36 cellular contexts compared by ENCODE assay signal in the genomic region with DNA sequence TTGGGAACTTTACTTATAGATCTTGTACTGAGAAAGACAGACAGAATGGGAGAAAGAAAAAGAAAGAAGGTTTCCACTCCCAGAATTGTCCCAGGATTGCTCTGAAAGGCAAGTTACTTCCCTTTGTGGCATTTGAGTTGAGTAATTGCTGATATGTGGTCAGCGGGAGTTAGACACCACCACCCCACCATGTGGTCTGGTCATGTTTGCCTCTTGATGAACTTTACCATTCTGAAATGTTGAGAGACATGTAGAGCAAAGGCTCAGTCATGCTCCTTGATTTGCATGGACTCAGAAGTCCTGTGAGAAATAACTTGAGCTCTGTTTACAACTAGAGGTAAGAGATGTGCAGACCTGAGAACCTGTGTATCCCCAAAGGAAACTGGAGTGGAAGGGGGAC. TPM values are rescaled to one million over a fixed set of nuclear protein-coding genes. Genes with fewer than 3 reads are reported as not detected.
A peak's percentile ranks its signal among the peaks of the same experiment; 100 is the strongest.
DNase-seq lines count a peak whose midpoint lies in the region; ATAC-seq, FAIRE-seq and TF ChIP-seq lines count a peak whose summit lies in the region.
"Had no signal": no experiment of that assay in that cellular context is flagged by ENCODE, and none has a peak within 500 bp of the region (broad histone marks: within the 10 kb centered on the region; RNA-seq: fewer than 3 reads in every experiment).

No MANE protein-coding gene starts in this region.

- H3K9me3 ChIP-seq in heart right ventricle = peaks cover 0 to 6% (median 0%) of the 10 kb centered on the region in 11 donors
- H3K9me3 ChIP-seq: ascending aorta, esophagus squamous epithelium, gastroesophageal sphincter, Peyer's patch, SJSA1, stomach, thyroid gland had no signal

- no peak overlapping the region for H3K4me3 ChIP-seq in heart right ventricle
- H3K4me3 ChIP-seq: ascending aorta, esophagus squamous epithelium, gastroesophageal sphincter, MG63, Peyer's patch, SJSA1, stomach, thyroid gland had no signal

- no peaks in the 10 kb centered on the region for H3K4me1 ChIP-seq in heart right ventricle
- H3K4me1 ChIP-seq: ascending aorta, esophagus squamous epithelium, gastroesophageal sphincter, Peyer's patch, SJSA1, stomach, thyroid gland had no signal

- DNase-seq in AML-193 (lab: John Stamatoyannopoulos, UW) (peak; percentile 64 to 66), M059J (ENCODE audit: low read depth) (peak; percentile 39), RCC 7860 (ENCODE audit: low spot score) (peak; percentile 36), endothelial cell (ENCODE audit: low spot score) (no peak), type B pancreatic cell (ENCODE audit: extremely low spot score, unreplicated experiment) (no peak), heart right ventricle (no peak), NCI-H1048 (lab: John Stamatoyannopoulos, UW) (no peak)
- DNase-seq in activated T-cell treated with anti-CD3 and anti-CD28 coated beads, Interleukin-2, amount 50 U/mL, for 4 hours = no peak
- DNase-seq: activated CD8-positive, alpha-beta T cell treated with anti-CD3 and anti-CD28 coated beads, Interleukin-2, amount 10 ng/mL, durations not matched to agents 7 days and 5 days; activated effector memory CD4-positive, alpha-beta T cell treated with Interleukin-2 at 50 U/mL for 16 hours; caudate nucleus; CD8-positive, alpha-beta T cell; EL; endodermal cell; esophagus squamous epithelium; HFFc6; hypothalamus; immature natural killer cell; left colon; MG63; NCI-H510A treated with DMSO at 0.1 percent for 48 hours; NK-92 treated with Interleukin-12 subunit alpha and Interleukin-12 subunit beta, amount 100 ng/mL, for 24 hours; Peyer's patch; stimulated activated CD8-positive, alpha-beta memory T cell treated with anti-CD3 and anti-CD28 coated beads, Interleukin-4, amount 100 ng/mL, for 48 hours; stomach; thyroid gland had no signal

- H3K4me3 Mint-ChIP-seq in endothelial cell (ENCODE audit: unreplicated experiment) (no peak overlapping the region), type B pancreatic cell (no peak overlapping the region)
- H3K4me3 Mint-ChIP-seq in activated T-cell treated with anti-CD3 and anti-CD28 coated beads, Interleukin-2, amount 50 U/mL, for 4 hours = no peak overlapping the region
- H3K4me3 Mint-ChIP-seq: activated CD8-positive, alpha-beta T cell treated with anti-CD3 and anti-CD28 coated beads, Interleukin-2, amount 10 ng/mL, durations not matched to agents 7 days and 5 days; activated naive CD8-positive, alpha-beta T cell; CD8-positive, alpha-beta T cell; dendritic cell treated with granulocyte-macrophage colony-stimulating factor and Interleukin-4, amounts not matched to agents 40 ng/mL and 50 ng/mL, for 4 days; endodermal cell; HFFc6; immature natural killer cell; T-helper 1 cell treated with Interleukin-12 subunit alpha and Interleukin-12 subunit beta and Interleukin-4 antibody, amounts not matched to agents 30 μg/mL and 1 μg/mL, for 36 hours had no signal

- ATAC-seq in activated T-cell treated with anti-CD3 and anti-CD28 coated beads, Interleukin-2, amount 50 U/mL, for 4 hours = no peak
- ATAC-seq in heart right ventricle = no peak
- ATAC-seq: activated CD8-positive, alpha-beta T cell treated with anti-CD3 and anti-CD28 coated beads, Interleukin-2, amount 10 ng/mL, durations not matched to agents 7 days and 5 days; CD8-positive, alpha-beta T cell; gastroesophageal sphincter; left colon had no signal

- no peaks in the 10 kb centered on the region for H3K36me3 ChIP-seq in heart right ventricle
- H3K36me3 ChIP-seq: ascending aorta, esophagus squamous epithelium, gastroesophageal sphincter, Peyer's patch, SJSA1, stomach, thyroid gland had no signal

- H3K27ac ChIP-seq in heart right ventricle = no peak overlapping the region
- H3K27ac ChIP-seq: ascending aorta, esophagus squamous epithelium, gastroesophageal sphincter, Peyer's patch, SJSA1, stomach, thyroid gland had no signal

- H3K4me1 Mint-ChIP-seq in endothelial cell (ENCODE audit: unreplicated experiment) (peaks cover 20% of the 10 kb centered on the region), type B pancreatic cell (ENCODE audit: unreplicated experiment) (no peaks in the 10 kb centered on the region)
- H3K4me1 Mint-ChIP-seq in activated T-cell treated with anti-CD3 and anti-CD28 coated beads, Interleukin-2, amount 50 U/mL, for 4 hours (ENCODE audit: low read depth) = no peaks in the 10 kb centered on the region
- H3K4me1 Mint-ChIP-seq: immature natural killer cell had no signal

- TF ChIP-seq CTCF in endothelial cell (IDR thresholded peaks at IDR 0.05; ENCODE audit: unreplicated experiment) = no peak
- TF ChIP-seq CTCF in type B pancreatic cell (conservative IDR thresholded peaks at IDR 0.05) = no peak
- TF ChIP-seq CTCF in heart right ventricle (IDR thresholded peaks at IDR 0.05) = no peak

- no peaks in the 10 kb centered on the region for H3K9me3 Mint-ChIP-seq in endothelial cell (ENCODE audit: unreplicated experiment)
- peaks cover 4% of the 10 kb centered on the region for H3K9me3 Mint-ChIP-seq in type B pancreatic cell
- H3K9me3 Mint-ChIP-seq in activated T-cell treated with anti-CD3 and anti-CD28 coated beads, Interleukin-2, amount 50 U/mL, for 4 hours = no peaks in the 10 kb centered on the region
- H3K9me3 Mint-ChIP-seq: CD8-positive, alpha-beta T cell; dendritic cell treated with granulocyte-macrophage colony-stimulating factor and Interleukin-4, amounts not matched to agents 40 ng/mL and 50 ng/mL, for 4 days; endodermal cell; HFFc6; T-helper 1 cell treated with Interleukin-12 subunit alpha and Interleukin-12 subunit beta and Interleukin-4 antibody, amounts not matched to agents 30 μg/mL and 1 μg/mL, for 36 hours had no signal

- WGBS in heart right ventricle, 2 donors = 42 to 67% methylated on average over 1 of the region's 1 CpG

- intact Hi-C loops in heart right ventricle (cut with DNase I) = no loop called here

- peak; percentile 54 for FAIRE-seq in RCC 7860 (lab: Jason Lieb, UNC)
- FAIRE-seq: GM12891 had no signal

- H3K27ac Mint-ChIP-seq in endothelial cell (ENCODE audit: unreplicated experiment) = peak overlapping the region; percentile 75
- no peak overlapping the region for H3K27ac Mint-ChIP-seq in type B pancreatic cell
- H3K27ac Mint-ChIP-seq: activated CD8-positive, alpha-beta T cell treated with anti-CD3 and anti-CD28 coated beads, Interleukin-2, amount 10 ng/mL, durations not matched to agents 7 days and 5 days; activated naive CD8-positive, alpha-beta T cell; CD8-positive, alpha-beta T cell; dendritic cell treated with granulocyte-macrophage colony-stimulating factor and Interleukin-4, amounts not matched to agents 40 ng/mL and 50 ng/mL, for 4 days; endodermal cell; HFFc6; immature natural killer cell; T-helper 1 cell treated with Interleukin-12 subunit alpha and Interleukin-12 subunit beta and Interleukin-4 antibody, amounts not matched to agents 30 μg/mL and 1 μg/mL, for 36 hours had no signal

- H3K36me3 Mint-ChIP-seq in endothelial cell (ENCODE audit: low read depth, unreplicated experiment) = no peaks in the 10 kb centered on the region
- H3K36me3 Mint-ChIP-seq in type B pancreatic cell = peaks cover 4% of the 10 kb centered on the region
- no peaks in the 10 kb centered on the region for H3K36me3 Mint-ChIP-seq in activated T-cell treated with anti-CD3 and anti-CD28 coated beads, Interleukin-2, amount 50 U/mL, for 4 hours (ENCODE audit: insufficient read depth)
- H3K36me3 Mint-ChIP-seq: activated naive CD8-positive, alpha-beta T cell; CD8-positive, alpha-beta T cell; immature natural killer cell had no signal

- peaks cover 0 to 71% (median 45%) of the 10 kb centered on the region in 7 donors for H3K27me3 ChIP-seq in heart right ventricle
- H3K27me3 ChIP-seq: ascending aorta, MG63, Peyer's patch, SJSA1 had no signal

- H3K27me3 Mint-ChIP-seq in endothelial cell (ENCODE audit: unreplicated experiment) (no peaks in the 10 kb centered on the region), type B pancreatic cell (peaks cover 31% of the 10 kb centered on the region)
- peaks cover 57% of the 10 kb centered on the region for H3K27me3 Mint-ChIP-seq in activated T-cell treated with anti-CD3 and anti-CD28 coated beads, Interleukin-2, amount 50 U/mL, for 4 hours (ENCODE audit: low read depth)

RNA-seq across cellular contexts. Expression of gene TCF21, which starts 17.1 kb away (rescaled TPM):
- total RNA-seq in M059J (2014; rRNA removed; shearing (Covaris generic)) = 0.07 TPM in 1 of 2 replicates, not detected in the other
- total RNA-seq in endothelial cell (ENCODE audit: unreplicated experiment) (not detected), type B pancreatic cell (ENCODE audit: low replicate concordance) (0.36 and 1.3 TPM in 2 replicates), heart right ventricle (10 to 100 TPM in 1 of 10 donors, 1 to 10 TPM in 9; 1.3 to 16.6 (median 3.1) TPM)
- under 1 TPM in 2 of 3 donors, not detected in 1; 0.05 TPM for total RNA-seq in activated T-cell treated with anti-CD3 and anti-CD28 coated beads, Interleukin-2, amount 50 U/mL, for 4 hours
- 1 to 10 TPM; 2.6 to 8.0 TPM for polyA plus RNA-seq in heart right ventricle
- total RNA-seq: A172; activated CD8-positive, alpha-beta T cell treated with anti-CD3 and anti-CD28 coated beads, Interleukin-2, amount 10 ng/mL, durations not matched to agents 7 days and 5 days; CD8-positive, alpha-beta T cell; HFFc6; pulmonary artery endothelial cell; skeletal muscle tissue had no signal
- polyA plus RNA-seq: immature natural killer cell had no signal

RNA-seq across cellular contexts. Expression of gene TBPL1, which starts 47.0 kb away (rescaled TPM):
- 45.2 and 56.6 TPM in 2 replicates for total RNA-seq in M059J (2014; rRNA removed; shearing (Covaris generic))
- 40.0 TPM for total RNA-seq in endothelial cell (ENCODE audit: unreplicated experiment)
- total RNA-seq in type B pancreatic cell (ENCODE audit: low replicate concordance) = 28.0 and 35.5 TPM in 2 replicates
- total RNA-seq in activated T-cell treated with anti-CD3 and anti-CD28 coated beads, Interleukin-2, amount 50 U/mL, for 4 hours = 10 to 100 TPM; 46.4 to 48.0 (median 47.9) TPM
- total RNA-seq in heart right ventricle = 10 to 100 TPM in 9 of 10 donors, 1 to 10 TPM in 1; 9.0 to 18.1 (median 13.8) TPM
- 10 to 100 TPM; 16.7 to 18.9 TPM for polyA plus RNA-seq in heart right ventricle

Comparison
In these comparisons a context has a peak if more than half of its experiments do, and no peak if none do; other contexts are left out.
1. DNase-seq: peak in AML-193 (2 of 2), M059J (single experiment) and RCC 7860 (single experiment); none in endothelial cell (single experiment), type B pancreatic cell (single experiment), activated T-cell treated with anti-CD3 and anti-CD28 coated beads, Interleukin-2, amount 50 U/mL, for 4 hours (single experiment), heart right ventricle (0 of 2) and NCI-H1048 (single experiment).